ENCODE assay signal across 8 cellular contexts in genomic region chr4:139014391-139015268, GRCh38. TPM values are rescaled to one million over a fixed set of nuclear protein-coding genes. Genes with fewer than 3 reads are reported as not detected.
DNase-seq lines count a peak whose midpoint lies in the region; ATAC-seq, FAIRE-seq and TF ChIP-seq lines count a peak whose summit lies in the region.

No MANE protein-coding gene starts in this region.

- no peak for TF ChIP-seq CTCF in DOHH2 (IDR thresholded peaks at IDR 0.05; ENCODE audit: low read depth, low read length, poor library complexity, severe bottlenecking)
- no peak for TF ChIP-seq CTCF in activated B cell treated with CpG ODN at 0.5 μM for 24 hours (IDR thresholded peaks at IDR 0.05)
- TF ChIP-seq CTCF in fibroblast of lung (conservative IDR thresholded peaks at IDR 0.05 in 1 of 2, IDR thresholded peaks at IDR 0.05 in 1 of 2; ENCODE audit: low read depth in 1 of 2, low read length in 2 of 2) = no peak
- TF ChIP-seq CTCF in nephron progenitor cell (IDR thresholded peaks at IDR 0.05) = no peak

- H3K9ac ChIP-seq in fibroblast of lung (ENCODE audit: insufficient read depth, low read length) = peak overlapping the region; percentile 77

- intact Hi-C loops in activated B cell treated with CpG ODN at 0.5 μM for 24 hours (cut with micrococcal nuclease) = loop anchor here (1.0 to 10.0 kb wide), 8 partner anchors 37 to 1790 kb away; partner anchors contain the start of gene NAA15

- ATAC-seq in GM19438 (IDR thresholded peaks at IDR 0.05; ENCODE audit: low read depth, unreplicated experiment) (peak; percentile 3), activated B cell treated with CpG ODN at 0.5 μM for 24 hours (ENCODE audit: low read depth) (peak; percentile 2)

- peak overlapping the region; percentile 99 for H3K27ac Mint-ChIP-seq in activated B cell treated with CpG ODN at 0.5 μM for 24 hours
- H3K27ac Mint-ChIP-seq in nephron progenitor cell = peak overlapping the region; percentile 100

- H3F3A ChIP-seq in DOHH2 (ENCODE audit: control insufficient read depth, insufficient read depth) = no peaks in the 10 kb centered on the region

- peaks cover 7% of the 10 kb centered on the region; the same call in 1 of the 2 replicates for H4K20me1 ChIP-seq in DOHH2 (ENCODE audit: control insufficient read depth, insufficient read depth, low read depth, low read length)
- H4K20me1 ChIP-seq in fibroblast of lung (ENCODE audit: control insufficient read depth, extremely low read depth, insufficient read depth, low read length) = no peaks in the 10 kb centered on the region

- H3K4me1 ChIP-seq in DOHH2 (ENCODE audit: control insufficient read depth, low read length) (peaks cover 31% of the 10 kb centered on the region), fibroblast of lung (ENCODE audit: control insufficient read depth, extremely low read depth, insufficient read depth, low read length) (peaks cover 18% of the 10 kb centered on the region)

- H2AFZ ChIP-seq in fibroblast of lung (ENCODE audit: low read length) = no peak overlapping the region

- POLR2A ChIA-PET in activated B cell treated with CpG ODN at 0.5 μM for 24 hours (lab: Charles Lee) = interaction anchor here (0.6 to 2.4 kb wide), 10 partner anchors 16 to 546 kb away, joined by 3 to 26 read pairs (median 6); partner anchors contain the start of genes ELF2, NAA15 and RAB33B

- H3K9me3 Mint-ChIP-seq in activated B cell treated with CpG ODN at 0.5 μM for 24 hours = no peaks in the 10 kb centered on the region
- no peaks in the 10 kb centered on the region for H3K9me3 Mint-ChIP-seq in nephron progenitor cell

- H3K9me2 ChIP-seq in DOHH2 (replicated peaks; ENCODE audit: control insufficient read depth, low read length) = no peaks in the 10 kb centered on the region

- peak overlapping the region; percentile 87 for H3K4me3 Mint-ChIP-seq in activated B cell treated with CpG ODN at 0.5 μM for 24 hours
- H3K4me3 Mint-ChIP-seq in nephron progenitor cell = peak overlapping the region; percentile 83

- peaks cover 29% of the 10 kb centered on the region for H3K4me1 Mint-ChIP-seq in activated B cell treated with CpG ODN at 0.5 μM for 24 hours
- peaks cover 53% of the 10 kb centered on the region for H3K4me1 Mint-ChIP-seq in nephron progenitor cell

- H3K79me2 ChIP-seq in DOHH2 (ENCODE audit: control insufficient read depth, low read length) = peaks cover 40% of the 10 kb centered on the region
- peaks cover 38% of the 10 kb centered on the region for H3K79me2 ChIP-seq in fibroblast of lung (ENCODE audit: control insufficient read depth, insufficient read depth, low read length)

- peak; percentile 84 for DNase-seq in HTR-8/SVneo (ENCODE audit: insufficient read length, low spot score)
- no peak for DNase-seq in activated B cell treated with CpG ODN at 0.5 μM for 24 hours
- peak; percentile 91 to 96 for DNase-seq in fibroblast of lung (ENCODE audit: low read depth in 2 of 2)
- DNase-seq in nephron progenitor cell = no peak
- no peak for DNase-seq in T-helper 9 cell
- no peak for DNase-seq in activated effector memory CD4-positive, alpha-beta T cell treated with Interleukin-2 at 50 U/mL for 16 hours

- H3K9me3 ChIP-seq in DOHH2 (ENCODE audit: control insufficient read depth, insufficient read depth, low read length) (no peaks in the 10 kb centered on the region), fibroblast of lung (ENCODE audit: control insufficient read depth, insufficient read depth, low read depth, low read length) (no peaks in the 10 kb centered on the region)

- peak overlapping the region; percentile 51; the same call in 1 of the 2 replicates for H3K27ac ChIP-seq in DOHH2 (ENCODE audit: low read depth, low read length)
- peak overlapping the region; percentile 96 for H3K27ac ChIP-seq in fibroblast of lung (ENCODE audit: insufficient read depth, low read length)

- H3K4me3 ChIP-seq in DOHH2 (ENCODE audit: low read length) = peak overlapping the region; percentile 83
- H3K4me3 ChIP-seq in fibroblast of lung (replicated peaks in 1 of 4; ENCODE audit: control extremely low read depth in 1 of 4, insufficient read depth in 1 of 4, low read depth in 3 of 4, low read length in 4 of 4) = peak overlapping the region; percentile 23 to 93 (median 70)

- H3K27me3 Mint-ChIP-seq in activated B cell treated with CpG ODN at 0.5 μM for 24 hours (no peaks in the 10 kb centered on the region), nephron progenitor cell (ENCODE audit: low read depth, poor library complexity) (peaks cover 2% of the 10 kb centered on the region)

- H3K36me3 ChIP-seq in DOHH2 (ENCODE audit: control insufficient read depth, low read length) (peaks cover 17% of the 10 kb centered on the region), fibroblast of lung (ENCODE audit: control insufficient read depth, insufficient read depth, low read length) (no peaks in the 10 kb centered on the region)

- H3K4me2 ChIP-seq in DOHH2 (ENCODE audit: low read length) (peak overlapping the region; percentile 81), fibroblast of lung (ENCODE audit: extremely low read depth, insufficient read depth, low read length) (peak overlapping the region; percentile 87)

- no peak for FAIRE-seq in HTR-8/SVneo (lab: Jason Lieb, UNC)

- H3K27me3 ChIP-seq in DOHH2 (ENCODE audit: control insufficient read depth, low read length) (no peaks in the 10 kb centered on the region), fibroblast of lung (ENCODE audit: control insufficient read depth, insufficient read depth, low read length) (no peaks in the 10 kb centered on the region)

- CTCF ChIA-PET in activated B cell treated with CpG ODN at 0.5 μM for 24 hours (lab: Charles Lee) = interaction anchor here (0.8 to 3.3 kb wide), 2 partner anchors 13 to 16 kb away, joined by 3 to 20 read pairs; no protein-coding TSS in a partner anchor

- H3K36me3 Mint-ChIP-seq in activated B cell treated with CpG ODN at 0.5 μM for 24 hours (ENCODE audit: low read depth) = peaks cover 2% of the 10 kb centered on the region
- peaks cover 4% of the 10 kb centered on the region for H3K36me3 Mint-ChIP-seq in nephron progenitor cell (ENCODE audit: low read depth)

RNA-seq across cellular contexts. Expression of gene NOCT, which starts 1.0 kb away (rescaled TPM):
- total RNA-seq in activated B cell treated with CpG ODN at 0.5 μM for 24 hours (9.1 and 9.4 TPM in 2 replicates), fibroblast of lung (9.8 and 13.2 TPM in 2 replicates)
- 6.4 and 9.2 TPM in 2 replicates for polyA plus RNA-seq in fibroblast of lung
- 6.7 and 9.1 TPM in 2 replicates for polyA plus RNA-seq in fibroblast of lung (2012)
- 34.9 and 46.3 TPM in 2 replicates for polyA minus RNA-seq in fibroblast of lung (ENCODE audit: low replicate concordance)

Comparison
In these comparisons a context has a peak if more than half of its experiments do, and no peak if none do; other contexts are left out.
1. DNase-seq: peak in HTR-8/SVneo (single experiment) and fibroblast of lung (2 of 2); none in activated B cell treated with CpG ODN at 0.5 μM for 24 hours (single experiment), nephron progenitor cell (single experiment), T-helper 9 cell (single experiment) and activated effector memory CD4-positive, alpha-beta T cell treated with Interleukin-2 at 50 U/mL for 16 hours (single experiment).